ENCODE assay signal across 25 cellular contexts in genomic region chr10:129908406-129908805, GRCh38. TPM values are rescaled to one million over a fixed set of nuclear protein-coding genes. Genes with fewer than 3 reads are reported as not detected.
"Had no signal": no experiment of that assay in that cellular context is flagged by ENCODE, and none has a peak within 500 bp of the region (broad histone marks: within the 10 kb centered on the region; RNA-seq: fewer than 3 reads in every experiment).

No MANE protein-coding gene starts in this region.

- H3K9me3 Mint-ChIP-seq: mesothelial cell of epicardium, type B pancreatic cell had no signal

- H3K27ac Mint-ChIP-seq: mesothelial cell of epicardium; naive B cell; stimulated activated memory B cell treated with anti-CD40 and anti-IgM and Interleukin-4, amounts not matched to agents 10 μg/mL and 1 μg/mL and 100 μg/mL, for 72 hours; type B pancreatic cell had no signal

- H3K4me1 ChIP-seq: gastrocnemius medialis, parathyroid adenoma, prostate gland, spleen, testis, tibial artery had no signal

- H3K27me3 ChIP-seq: gastrocnemius medialis, heart left ventricle, hepatocyte, right atrium auricular region, testis, tibial artery had no signal

- H3K4me3 Mint-ChIP-seq: mesothelial cell of epicardium; naive B cell; stimulated activated memory B cell treated with anti-CD40 and anti-IgM and Interleukin-4, amounts not matched to agents 10 μg/mL and 1 μg/mL and 100 μg/mL, for 72 hours; type B pancreatic cell had no signal

- H3K4me3 ChIP-seq: dorsolateral prefrontal cortex, gastrocnemius medialis, heart left ventricle, hepatocyte, mucosa of descending colon, prostate gland, right atrium auricular region, skin epidermis, spleen, testis, tibial artery had no signal

- H3K4me1 Mint-ChIP-seq: naive B cell; stimulated activated memory B cell treated with anti-CD40 and anti-IgM and Interleukin-4, amounts not matched to agents 10 μg/mL and 1 μg/mL and 100 μg/mL, for 72 hours had no signal

- H3K36me3 Mint-ChIP-seq: mesothelial cell of epicardium; naive B cell; stimulated activated memory B cell treated with anti-CD40 and anti-IgM and Interleukin-4, amounts not matched to agents 10 μg/mL and 1 μg/mL and 100 μg/mL, for 72 hours had no signal

- ATAC-seq: gastrocnemius medialis; heart left ventricle; left lobe of liver; mucosa of descending colon; stimulated activated memory B cell treated with anti-CD40 and anti-IgM and Interleukin-4, amounts not matched to agents 10 μg/mL and 1 μg/mL and 100 μg/mL, for 72 hours; stimulated activated naive CD8-positive, alpha-beta T cell treated with anti-CD3 and anti-CD28 coated beads, Interleukin-15, Interleukin-2, amounts not matched to agents 100 U/mL and 50 U/mL, for 24 hours had no signal

- H3K27ac ChIP-seq: dorsolateral prefrontal cortex, gastrocnemius medialis, heart left ventricle, hepatocyte, parathyroid adenoma, prostate gland, right atrium auricular region, skin epidermis, spleen, testis, tibial artery had no signal

- H3K36me3 ChIP-seq: gastrocnemius medialis, heart left ventricle, prostate gland, right atrium auricular region, spleen, tibial artery had no signal

- H3K9me3 ChIP-seq: gastrocnemius medialis, heart left ventricle, mucosa of descending colon, prostate gland, right atrium auricular region, spleen, testis, tibial artery had no signal

- DNase-seq: effector CD4-positive, alpha-beta T cell; foreskin fibroblast; gastrocnemius medialis; kidney; mesenchymal stem cell; mucosa of descending colon; naive B cell; spleen; stimulated activated CD4-positive, alpha-beta T cell treated with anti-CD3 and anti-CD28 coated beads, Interleukin-4, amount 100 ng/mL, for 4 hours; stimulated activated naive CD8-positive, alpha-beta T cell treated with anti-CD3 and anti-CD28 coated beads, Interleukin-15, Interleukin-2, amounts not matched to agents 100 U/mL and 50 U/mL, for 24 hours; substantia nigra; testis had no signal

RNA-seq across cellular contexts. Expression of gene EBF3, which starts 55.7 kb away (rescaled TPM):
- total RNA-seq: left lobe of liver, liver had no signal
